Comparison of ENCODE assay signal across 8 cellular contexts in genomic region chr21:28991861-28992525, GRCh38. TPM values are rescaled to one million over a fixed set of nuclear protein-coding genes. Genes with fewer than 3 reads are reported as not detected.
DNase-seq lines count a peak whose midpoint lies in the region; ATAC-seq and TF ChIP-seq lines count a peak whose summit lies in the region.

No MANE protein-coding gene starts in this region.

- no peaks in the 10 kb centered on the region for H4K20me1 ChIP-seq in GM23248 (ENCODE audit: insufficient read depth)

- peak overlapping the region; percentile 95 for H3K4me2 ChIP-seq in GM23248 (ENCODE audit: unreplicated experiment)

- peaks cover 7% of the 10 kb centered on the region; the same call in 1 of the 2 replicates for H3F3A ChIP-seq in GM23248 (ENCODE audit: insufficient read depth)

- 1 to 3% methylated on average over 14 of the region's 14 CpGs for WGBS in GM23248 (ENCODE audit: low coverage in 1 of 2, low lambda C conversion rate in 2 of 2, missing lambda C conversion rate in 2 of 2), 2 experiments
- 4 to 6% methylated on average over 14 of the region's 14 CpGs for WGBS in esophagus, 2 donors

- no peak for ATAC-seq in GM21367 (IDR thresholded peaks at IDR 0.05; ENCODE audit: unreplicated experiment)

- H2AFZ ChIP-seq in GM23248, result peak overlapping the region; percentile 87
- peak overlapping the region; percentile 23 for H2AFZ ChIP-seq in neuron (ENCODE audit: low read depth, low read length)

- H3K79me2 ChIP-seq in GM23248 (ENCODE audit: insufficient read depth), result peaks cover 56% of the 10 kb centered on the region

- H3K9me3 ChIP-seq in GM23248 (ENCODE audit: low read depth) (no peaks in the 10 kb centered on the region), SJCRH30 (replicated peaks) (no peaks in the 10 kb centered on the region), esophagus (ENCODE audit: control insufficient read depth in 2 of 2, insufficient read depth in 1 of 2, low read depth in 1 of 2, low read length in 1 of 2) (no peaks in the 10 kb centered on the region), neuron (ENCODE audit: low read length) (no peaks in the 10 kb centered on the region)

- DNase-seq in GM23248 (peak; percentile 44), SJCRH30 (peak in 1 of 2 experiments; percentile 24), HuH-7.5 (ENCODE audit: low spot score) (no peak), NCI-H1436 (lab: John Stamatoyannopoulos, UW) (no peak)

- H3K36me3 ChIP-seq in GM23248 (ENCODE audit: low read depth) (no peaks in the 10 kb centered on the region), SJCRH30 (peaks cover under 1% of the 10 kb centered on the region; the same call in 1 of the 2 replicates), esophagus (ENCODE audit: control insufficient read depth in 2 of 2, insufficient read depth in 2 of 2, low read length in 1 of 2) (no peaks in the 10 kb centered on the region), neuron (ENCODE audit: insufficient read depth, low read length) (peaks cover 12% of the 10 kb centered on the region)

- H3K4me3 ChIP-seq in GM23248 (peak overlapping the region; percentile 88), SJCRH30 (peak overlapping the region; percentile 75), esophagus (ENCODE audit: low read depth in 1 of 2, low read length in 2 of 2) (peak overlapping the region; percentile 85), neuron (ENCODE audit: low read length) (peak overlapping the region; percentile 72)

- in situ Hi-C loops in GM23248 (cut with MboI), result no loop called here

- H3K27me3 ChIP-seq in GM23248 (replicated peaks; ENCODE audit: insufficient read depth) (no peaks in the 10 kb centered on the region), SJCRH30 (no peaks in the 10 kb centered on the region), esophagus (ENCODE audit: control insufficient read depth in 1 of 2, insufficient read depth in 2 of 2, low read length in 2 of 2) (no peaks in the 10 kb centered on the region), neuron (ENCODE audit: insufficient read depth, low read length) (no peaks in the 10 kb centered on the region)

- no peaks in the 10 kb centered on the region for H3K9me2 ChIP-seq in GM23248 (ENCODE audit: insufficient read depth)

- peak overlapping the region; percentile 89 for H3K9ac ChIP-seq in GM23248

- peak overlapping the region; percentile 90 for H3K27ac ChIP-seq in C4-2B
- H3K27ac ChIP-seq in GM23248, result peak overlapping the region; percentile 77
- peak overlapping the region; percentile 69 for H3K27ac ChIP-seq in SJCRH30
- peak overlapping the region; percentile 83 to 99 for H3K27ac ChIP-seq in esophagus (ENCODE audit: low read depth in 2 of 2, low read length in 1 of 2)

- H3K4me1 ChIP-seq in GM23248 (ENCODE audit: insufficient read depth) (peaks cover 28% of the 10 kb centered on the region), SJCRH30 (peaks cover 7% of the 10 kb centered on the region), esophagus (ENCODE audit: control insufficient read depth in 2 of 2, insufficient read depth in 2 of 2, low read length in 1 of 2) (peaks cover 0 to 2% of the 10 kb centered on the region in 2 donors), neuron (ENCODE audit: insufficient read depth, low read length) (peaks cover 16% of the 10 kb centered on the region)

- TF ChIP-seq CTCF in C4-2B (conservative IDR thresholded peaks at IDR 0.05), result no peak

RNA-seq across cellular contexts. Expression of gene LTN1, which starts 0.7 kb away (rescaled TPM):
- total RNA-seq in GM23248 (2014; rRNA removed; shearing (Covaris generic)), result 20.4 and 26.0 TPM in 2 replicates
- polyA plus RNA-seq in GM23248 (2016; fragmentation: Nextera tagmentation; extraction: Ambion mirVana) (14.7 and 16.8 TPM in 2 replicates), esophagus (1 to 10 TPM; 3.4 to 5.0 TPM)
- total RNA-seq in SJCRH30 (2014; rRNA removed; shearing (Covaris generic)), result 44.6 and 49.8 TPM in 2 replicates

RNA-seq across cellular contexts. Expression of gene RWDD2B, which starts 27.2 kb away (rescaled TPM):
- total RNA-seq in GM23248 (2014; rRNA removed; shearing (Covaris generic)), result 15.9 and 16.0 TPM in 2 replicates
- polyA plus RNA-seq in GM23248 (2016; fragmentation: Nextera tagmentation; extraction: Ambion mirVana) (30.8 and 32.5 TPM in 2 replicates), esophagus (1 to 10 TPM; 8.7 to 9.7 TPM)
- total RNA-seq in SJCRH30 (2014; rRNA removed; shearing (Covaris generic)), result 12.1 and 14.2 TPM in 2 replicates

RNA-seq across cellular contexts. Expression of gene USP16, which starts 32.5 kb away (rescaled TPM):
- 30.2 and 33.5 TPM in 2 replicates for total RNA-seq in GM23248 (2014; rRNA removed; shearing (Covaris generic))
- polyA plus RNA-seq in GM23248 (2016; fragmentation: Nextera tagmentation; extraction: Ambion mirVana) (36.8 and 46.8 TPM in 2 replicates), esophagus (10 to 100 TPM; 14.0 to 22.9 TPM)
- total RNA-seq in SJCRH30 (2014; rRNA removed; shearing (Covaris generic)), result 55.2 and 61.6 TPM in 2 replicates
